ENCODE assay signal across 8 cellular contexts in the genomic region with DNA sequence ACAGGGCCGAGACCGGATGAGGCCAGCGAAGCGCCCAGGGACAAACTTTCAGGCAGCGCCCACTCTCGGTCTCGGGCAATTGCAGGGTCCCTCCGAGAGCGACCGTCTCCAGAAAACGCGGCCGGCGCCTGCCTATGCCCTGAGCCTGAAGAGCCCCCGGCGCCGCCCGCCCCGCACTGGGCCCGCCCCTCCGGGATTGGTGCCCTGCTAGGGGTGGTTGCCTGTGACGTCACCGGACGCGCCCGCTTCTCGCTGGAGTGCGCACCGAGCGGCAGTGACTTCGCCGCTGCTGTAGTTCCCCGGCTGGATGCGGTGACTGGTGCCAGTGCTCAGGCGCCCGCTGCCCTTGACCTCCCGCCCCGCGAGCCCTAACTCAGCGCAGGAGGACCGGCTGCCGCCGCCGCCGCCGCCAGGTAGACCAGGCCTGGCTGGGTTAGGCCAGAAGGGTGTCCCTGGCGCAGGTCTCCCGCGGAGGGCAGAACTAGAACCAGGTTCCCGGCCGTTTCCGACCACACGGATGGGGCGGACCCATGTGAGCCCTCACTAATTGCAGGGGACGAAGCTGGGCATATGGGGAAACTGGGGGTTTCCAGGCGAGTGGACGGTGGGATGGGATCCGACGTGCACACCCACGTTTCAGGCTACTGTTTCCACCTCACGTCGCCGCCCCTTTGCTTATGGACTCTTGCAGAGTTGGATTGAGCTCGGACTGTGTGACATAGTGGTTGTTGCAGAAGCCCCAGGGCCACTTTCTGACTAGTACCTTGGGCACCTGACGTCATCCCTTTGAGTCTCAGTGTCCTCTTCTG. TPM values are rescaled to one million over a fixed set of nuclear protein-coding genes. Genes with fewer than 3 reads are reported as not detected.
DNase-seq lines count a peak whose midpoint lies in the region; ATAC-seq and TF ChIP-seq lines count a peak whose summit lies in the region.
"Not testable (repeated sequence)": the region's sequence is repeated elsewhere in the genome, so short reads cannot be mapped to it uniquely, and the experiment has no call there.

No MANE protein-coding gene starts in this region.

- not testable (repeated sequence) for H3K27ac ChIP-seq in SJCRH30

- H3K4me3 ChIP-seq in SJCRH30: peak overlapping the region; percentile 61
- H3K4me3 ChIP-seq in fibroblast of mammary gland (ENCODE audit: control insufficient read depth, low read depth, low read length): peak overlapping the region; percentile 34

- not testable (repeated sequence) for TF ChIP-seq CTCF in fibroblast of mammary gland (conservative IDR thresholded peaks at IDR 0.05; ENCODE audit: control insufficient read depth, insufficient read depth, low read depth, low read length)

- peak; percentile 97 for DNase-seq in Ammon's horn (ENCODE audit: low spot score)
- DNase-seq in SJCRH30: peak; percentile 93 to 94
- peak; percentile 94 for DNase-seq in activated gamma-delta T cell treated with anti-CD3 and anti-CD28 coated beads, Interleukin-2, amount 50 U/mL, for 16 hours (ENCODE audit: low read depth)
- DNase-seq in fibroblast of mammary gland (ENCODE audit: low read depth): peak; percentile 63
- peak; percentile 90 for DNase-seq in middle frontal gyrus (ENCODE audit: extremely low spot score, low spot score)
- DNase-seq in stimulated activated CD4-positive, alpha-beta T cell treated with anti-CD3 and anti-CD28 coated beads, TNF-alpha, amount 100 ng/mL, for 1 hour (ENCODE audit: low read depth in 3 of 3, low spot score in 1 of 3): peak; percentile 87 to 94 (median 91)

- not testable (repeated sequence) for H3K27me3 ChIP-seq in SJCRH30

- ATAC-seq in GM19328 (IDR thresholded peaks at IDR 0.05; ENCODE audit: unreplicated experiment): peak; percentile 97
- peak; percentile 98 for ATAC-seq in HG03097 (IDR thresholded peaks at IDR 0.05; ENCODE audit: low FRiP score, unreplicated experiment)

- not testable (repeated sequence) for H3K36me3 ChIP-seq in SJCRH30

- not testable (repeated sequence) for H3K4me1 ChIP-seq in SJCRH30

- H3K9me3 ChIP-seq in SJCRH30 (replicated peaks): not testable (repeated sequence)

RNA-seq across cellular contexts. Expression of gene ANKRD36C, which starts 18.9 kb away (rescaled TPM):
- total RNA-seq in SJCRH30 (2014; rRNA removed; shearing (Covaris generic)): 16.6 and 28.8 TPM in 2 replicates

RNA-seq across cellular contexts. Expression of gene GPAT2, which starts 24.2 kb away (rescaled TPM):
- 0.05 and 0.08 TPM in 2 replicates for total RNA-seq in SJCRH30 (2014; rRNA removed; shearing (Covaris generic))
